ENCODE assay signal across 14 cellular contexts in genomic region chr13:41317243-41317642, GRCh38.
"Had no signal": no experiment of that assay in that cellular context is flagged by ENCODE, and none has a peak within 500 bp of the region (broad histone marks: within the 10 kb centered on the region; RNA-seq: fewer than 3 reads in every experiment).

No MANE protein-coding gene starts in this region.

- H3K4me3 Mint-ChIP-seq: activated B cell treated with CpG ODN at 0.5 μM for 24 hours; activated CD4-positive, alpha-beta memory T cell treated with anti-CD3 and anti-CD28 coated beads, Interleukin-2, amount 10 ng/mL, durations not matched to agents 7 days and 5 days; activated CD8-positive, alpha-beta memory T cell treated with anti-CD3 and anti-CD28 coated beads, Interleukin-2, amount 10 ng/mL, durations not matched to agents 7 days and 5 days; activated T-cell treated with anti-CD3 and anti-CD28 coated beads, Interleukin-2, amount 50 U/mL, for 4 hours; stimulated activated naive B cell treated with anti-CD40 and anti-IgM and Interleukin-4, amounts not matched to agents 10 μg/mL and 1 μg/mL and 100 μg/mL, for 72 hours; T-helper 2 cell treated with Interferon-gamma antibody and Interleukin-4, amounts not matched to agents 5 μg/mL and 100 μg/mL, for 36 hours had no signal

- H3K36me3 ChIP-seq: thoracic aorta had no signal

- H3K9me3 ChIP-seq: thoracic aorta had no signal

- H3K27ac ChIP-seq: thoracic aorta had no signal

- ATAC-seq: activated CD8-positive, alpha-beta memory T cell treated with anti-CD3 and anti-CD28 coated beads, Interleukin-2, amount 10 ng/mL, durations not matched to agents 7 days and 5 days; activated naive CD4-positive, alpha-beta T cell treated with anti-CD3 and anti-CD28 coated beads, Interleukin-2, amount 50 U/mL, for 72 hours; activated T-cell treated with anti-CD3 and anti-CD28 coated beads, Interleukin-2, amount 50 U/mL, for 4 hours; left cardiac atrium; stimulated activated naive B cell treated with anti-CD40 and anti-IgM and Interleukin-4, amounts not matched to agents 10 μg/mL and 1 μg/mL and 100 μg/mL, for 72 hours had no signal

- H3K4me3 ChIP-seq: thoracic aorta had no signal

- H3K27me3 Mint-ChIP-seq: activated B cell treated with CpG ODN at 0.5 μM for 24 hours; activated CD4-positive, alpha-beta memory T cell treated with anti-CD3 and anti-CD28 coated beads, Interleukin-2, amount 10 ng/mL, durations not matched to agents 7 days and 5 days; activated CD8-positive, alpha-beta memory T cell treated with anti-CD3 and anti-CD28 coated beads, Interleukin-2, amount 10 ng/mL, durations not matched to agents 7 days and 5 days; progenitor cell of endocrine pancreas; stimulated activated naive B cell treated with anti-CD40 and anti-IgM and Interleukin-4, amounts not matched to agents 10 μg/mL and 1 μg/mL and 100 μg/mL, for 72 hours had no signal

- DNase-seq: activated B cell treated with CpG ODN at 0.5 μM for 24 hours; activated CD4-positive, alpha-beta memory T cell treated with anti-CD3 and anti-CD28 coated beads, Interleukin-2, amount 10 ng/mL, durations not matched to agents 7 days and 5 days; activated CD4-positive, alpha-beta T cell treated with anti-CD3 and anti-CD28 coated beads for 4 hours; activated CD8-positive, alpha-beta memory T cell treated with anti-CD3 and anti-CD28 coated beads, Interleukin-2, amount 10 ng/mL, durations not matched to agents 7 days and 5 days; activated effector memory CD4-positive, alpha-beta T cell treated with Interleukin-2 at 50 U/mL for 16 hours; activated T-cell treated with anti-CD3 and anti-CD28 coated beads, Interleukin-2, amount 50 U/mL, for 4 hours; amniotic stem cell; effector CD8-positive, alpha-beta T cell; left cardiac atrium; stimulated activated naive B cell treated with anti-CD40 and anti-IgM and Interleukin-4, amounts not matched to agents 10 μg/mL and 1 μg/mL and 100 μg/mL, for 72 hours had no signal

- H3K27ac Mint-ChIP-seq: activated B cell treated with CpG ODN at 0.5 μM for 24 hours; activated CD4-positive, alpha-beta memory T cell treated with anti-CD3 and anti-CD28 coated beads, Interleukin-2, amount 10 ng/mL, durations not matched to agents 7 days and 5 days; activated CD8-positive, alpha-beta memory T cell treated with anti-CD3 and anti-CD28 coated beads, Interleukin-2, amount 10 ng/mL, durations not matched to agents 7 days and 5 days; activated naive CD4-positive, alpha-beta T cell treated with anti-CD3 and anti-CD28 coated beads, Interleukin-2, amount 50 U/mL, for 72 hours; progenitor cell of endocrine pancreas; stimulated activated naive B cell treated with anti-CD40 and anti-IgM and Interleukin-4, amounts not matched to agents 10 μg/mL and 1 μg/mL and 100 μg/mL, for 72 hours; T-helper 2 cell treated with Interferon-gamma antibody and Interleukin-4, amounts not matched to agents 5 μg/mL and 100 μg/mL, for 36 hours had no signal

- H3K9me3 Mint-ChIP-seq: activated B cell treated with CpG ODN at 0.5 μM for 24 hours; activated CD4-positive, alpha-beta memory T cell treated with anti-CD3 and anti-CD28 coated beads, Interleukin-2, amount 10 ng/mL, durations not matched to agents 7 days and 5 days; activated naive CD4-positive, alpha-beta T cell treated with anti-CD3 and anti-CD28 coated beads, Interleukin-2, amount 50 U/mL, for 72 hours; activated T-cell treated with anti-CD3 and anti-CD28 coated beads, Interleukin-2, amount 50 U/mL, for 4 hours; stimulated activated naive B cell treated with anti-CD40 and anti-IgM and Interleukin-4, amounts not matched to agents 10 μg/mL and 1 μg/mL and 100 μg/mL, for 72 hours; T-helper 2 cell treated with Interferon-gamma antibody and Interleukin-4, amounts not matched to agents 5 μg/mL and 100 μg/mL, for 36 hours had no signal
